8 cellular contexts compared by ENCODE assay signal in the genomic region with DNA sequence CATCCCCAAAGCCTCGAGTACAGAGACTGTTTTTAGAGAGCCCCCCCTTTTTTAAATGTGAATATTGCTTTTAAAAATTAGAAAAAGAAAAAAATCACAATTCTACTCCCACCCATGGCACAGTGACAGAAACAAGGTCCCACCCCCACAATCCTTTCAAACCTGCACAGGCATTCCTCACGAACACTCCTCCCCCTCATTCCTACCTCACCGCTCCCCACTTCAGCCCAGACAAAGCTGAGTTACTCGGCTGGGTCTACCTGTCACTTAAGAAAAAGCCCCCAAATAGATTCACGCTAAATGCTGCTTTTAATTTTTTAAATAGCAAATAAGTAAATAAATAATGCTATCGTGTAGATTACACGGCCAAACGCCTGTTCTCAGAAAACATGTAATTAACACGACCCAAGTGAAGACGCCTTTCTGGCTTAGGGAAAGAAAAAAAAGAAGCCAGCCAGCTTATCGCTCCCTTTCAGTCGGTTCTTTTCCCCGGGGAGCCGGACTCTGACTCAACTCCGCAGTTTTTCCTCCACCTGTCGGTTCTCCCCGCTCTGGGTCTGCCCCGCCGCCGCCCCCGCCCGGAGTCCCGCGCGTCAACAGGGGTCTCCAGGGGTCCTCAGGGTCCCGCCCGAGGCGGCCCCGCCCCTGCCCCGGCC. TPM values are rescaled to one million over a fixed set of nuclear protein-coding genes. Genes with fewer than 3 reads are reported as not detected.
A peak's percentile ranks its signal among the peaks of the same experiment; 100 is the strongest.
DNase-seq lines count a peak whose midpoint lies in the region; ATAC-seq and TF ChIP-seq lines count a peak whose summit lies in the region.

No MANE protein-coding gene starts in this region.

- DNase-seq in 8988T (peak; percentile 11), RWPE1 (ENCODE audit: low spot score) (peak; percentile 33), NCI-H146 (lab: John Stamatoyannopoulos, UW) (no peak)

- H3K27me3 ChIP-seq in esophagus (ENCODE audit: control insufficient read depth in 1 of 2, insufficient read depth in 2 of 2, low read length in 2 of 2) (no peaks in the 10 kb centered on the region), neuron (ENCODE audit: insufficient read depth, low read length) (peaks cover 8% of the 10 kb centered on the region)

- H3K4me1 ChIP-seq in esophagus (ENCODE audit: control insufficient read depth in 2 of 2, insufficient read depth in 2 of 2, low read length in 1 of 2) (no peaks in the 10 kb centered on the region), neuron (ENCODE audit: insufficient read depth, low read length) (peaks cover 10% of the 10 kb centered on the region)

- no peak for TF ChIP-seq CTCF in RWPE1 (conservative IDR thresholded peaks at IDR 0.05; ENCODE audit: low read depth)

- POLR2A ChIA-PET in RWPE1 (lab: Yijun Ruan, JAX; ENCODE audit: low non-redundant PET), result no interaction called here

- CTCF ChIA-PET in RWPE1 (lab: Yijun Ruan, JAX), result interaction anchor here (0.7 to 2.4 kb wide), 3 partner anchors 77 to 91 kb away, joined by 3 to 18 read pairs (median 4); no protein-coding TSS in a partner anchor

- ATAC-seq in GM21619 (IDR thresholded peaks at IDR 0.05; ENCODE audit: unreplicated experiment), result peak; percentile 1
- no peak for ATAC-seq in GM21390 (IDR thresholded peaks at IDR 0.05; ENCODE audit: unreplicated experiment)
- ATAC-seq in HG03108 (IDR thresholded peaks at IDR 0.05; ENCODE audit: unreplicated experiment), result no peak

- peak overlapping the region; percentile 86 for H2AFZ ChIP-seq in neuron (ENCODE audit: low read depth, low read length)

- H3K9me3 ChIP-seq in esophagus (ENCODE audit: control insufficient read depth in 2 of 2, insufficient read depth in 1 of 2, low read depth in 1 of 2, low read length in 1 of 2), result no peaks in the 10 kb centered on the region
- no peaks in the 10 kb centered on the region for H3K9me3 ChIP-seq in neuron (ENCODE audit: low read length)

- H3K4me3 ChIP-seq in esophagus (ENCODE audit: low read depth in 1 of 2, low read length in 2 of 2) (peak overlapping the region; percentile 70 to 97), neuron (ENCODE audit: low read length) (peak overlapping the region; percentile 67)

- H3K36me3 ChIP-seq in esophagus (ENCODE audit: control insufficient read depth in 2 of 2, insufficient read depth in 2 of 2, low read length in 1 of 2) (no peaks in the 10 kb centered on the region), neuron (ENCODE audit: insufficient read depth, low read length) (no peaks in the 10 kb centered on the region)

- H3K27ac ChIP-seq in RWPE1, result peak overlapping the region; percentile 78
- peak overlapping the region; percentile 82 to 93 for H3K27ac ChIP-seq in esophagus (ENCODE audit: low read depth in 2 of 2, low read length in 1 of 2)

- WGBS in esophagus, 2 donors, result 2 to 3% methylated on average over 30 of the region's 30 CpGs

RNA-seq across cellular contexts. Expression of a gene that starts 0.7 kb away (rescaled TPM):
- polyA plus RNA-seq in esophagus, result 10 to 100 TPM; 11.1 to 19.7 TPM
